11 cellular contexts compared by ENCODE assay signal in genomic region chr17:62902573-62903229, GRCh38.
"Had no signal": no experiment of that assay in that cellular context is flagged by ENCODE, and none has a peak within 500 bp of the region (broad histone marks: within the 10 kb centered on the region; RNA-seq: fewer than 3 reads in every experiment).

No MANE protein-coding gene starts in this region.

- H3K27me3 ChIP-seq: stomach had no signal

- ATAC-seq: activated CD8-positive, alpha-beta memory T cell treated with anti-CD3 and anti-CD28 coated beads, Interleukin-2, amount 10 ng/mL, durations not matched to agents 7 days and 5 days had no signal

- H3K9me3 Mint-ChIP-seq: activated naive CD8-positive, alpha-beta T cell treated with anti-CD3 and anti-CD28 coated beads for 36 hours; activated T-cell treated with anti-CD3 and anti-CD28 coated beads, Interleukin-2, amount 50 U/mL, for 24 hours; T-helper 2 cell treated with Interferon-gamma antibody and Interleukin-4, amounts not matched to agents 5 μg/mL and 100 μg/mL, for 36 hours had no signal

- H3K27ac Mint-ChIP-seq: activated CD8-positive, alpha-beta memory T cell treated with anti-CD3 and anti-CD28 coated beads, Interleukin-2, amount 10 ng/mL, durations not matched to agents 7 days and 5 days; activated naive CD8-positive, alpha-beta T cell treated with anti-CD3 and anti-CD28 coated beads for 36 hours; activated T-cell treated with anti-CD3 and anti-CD28 coated beads, Interleukin-2, amount 50 U/mL, for 24 hours; T-helper 2 cell treated with Interferon-gamma antibody and Interleukin-4, amounts not matched to agents 5 μg/mL and 100 μg/mL, for 36 hours had no signal

- H3K36me3 ChIP-seq: stomach, thoracic aorta had no signal

- H3K4me3 Mint-ChIP-seq: activated CD8-positive, alpha-beta memory T cell treated with anti-CD3 and anti-CD28 coated beads, Interleukin-2, amount 10 ng/mL, durations not matched to agents 7 days and 5 days; activated naive CD8-positive, alpha-beta T cell treated with anti-CD3 and anti-CD28 coated beads for 36 hours; activated T-cell treated with anti-CD3 and anti-CD28 coated beads, Interleukin-2, amount 50 U/mL, for 24 hours; T-helper 2 cell treated with Interferon-gamma antibody and Interleukin-4, amounts not matched to agents 5 μg/mL and 100 μg/mL, for 36 hours had no signal

- H3K27ac ChIP-seq: skin epidermis, stomach, thoracic aorta had no signal

- H3K36me3 Mint-ChIP-seq: activated CD8-positive, alpha-beta memory T cell treated with anti-CD3 and anti-CD28 coated beads, Interleukin-2, amount 10 ng/mL, durations not matched to agents 7 days and 5 days; activated naive CD8-positive, alpha-beta T cell treated with anti-CD3 and anti-CD28 coated beads for 36 hours had no signal

- H3K4me3 ChIP-seq: skin epidermis, stomach, thoracic aorta had no signal

- DNase-seq: activated CD4-positive, alpha-beta T cell treated with anti-CD3 and anti-CD28 coated beads, Interleukin-2, amount 50 U/mL, for 4 hours; activated CD4-positive, CD25-positive, alpha-beta regulatory T cell treated with anti-CD3 and anti-CD28 coated beads, Interleukin-2, amount 50 U/mL, for 72 hours; activated CD8-positive, alpha-beta memory T cell treated with anti-CD3 and anti-CD28 coated beads, Interleukin-2, amount 10 ng/mL, durations not matched to agents 7 days and 5 days; activated effector memory CD4-positive, alpha-beta T cell treated with Interleukin-2 at 50 U/mL for 16 hours; activated naive CD8-positive, alpha-beta T cell treated with anti-CD3 and anti-CD28 coated beads for 36 hours; activated T-cell treated with anti-CD3 and anti-CD28 coated beads, Interleukin-2, amount 50 U/mL, for 24 hours; anterior cingulate cortex; stomach had no signal

- H3K4me1 Mint-ChIP-seq: activated CD8-positive, alpha-beta memory T cell treated with anti-CD3 and anti-CD28 coated beads, Interleukin-2, amount 10 ng/mL, durations not matched to agents 7 days and 5 days; activated naive CD8-positive, alpha-beta T cell treated with anti-CD3 and anti-CD28 coated beads for 36 hours had no signal

- H3K9me3 ChIP-seq: stomach, thoracic aorta had no signal
